ENCODE assay signal across 9 cellular contexts in genomic region chr3:42518800-42519567, GRCh38. TPM values are rescaled to one million over a fixed set of nuclear protein-coding genes. Genes with fewer than 3 reads are reported as not detected.
DNase-seq lines count a peak whose midpoint lies in the region; ATAC-seq and TF ChIP-seq lines count a peak whose summit lies in the region.
"Had no signal": no experiment of that assay in that cellular context is flagged by ENCODE, and none has a peak within 500 bp of the region (broad histone marks: within the 10 kb centered on the region; RNA-seq: fewer than 3 reads in every experiment).

No MANE protein-coding gene starts in this region.

- TF ChIP-seq CTCF in BJ (IDR thresholded peaks at IDR 0.05; ENCODE audit: insufficient read depth, low read depth, low read length) (0 out of 2 replicates have a peak, but pooled peaks have one; percentile 5), GM12874 (IDR thresholded peaks at IDR 0.05; ENCODE audit: insufficient read depth, low read depth, low read length) (peak; percentile 44; the same call in 1 of the 2 replicates), VCaP (conservative IDR thresholded peaks at IDR 0.05) (no peak), epithelial cell of proximal tubule (conservative IDR thresholded peaks at IDR 0.05; ENCODE audit: low read depth, low read length) (peak; percentile 19)

- no peaks in the 10 kb centered on the region for H3K27me3 ChIP-seq in BJ (ENCODE audit: control insufficient read depth, insufficient read depth, low read length)

- ATAC-seq in HG03342 (IDR thresholded peaks at IDR 0.05; ENCODE audit: unreplicated experiment) (no peak), esophagus mucosa (no peak)

- CTCF ChIA-PET in BJ (lab: Yijun Ruan, JAX), result interaction anchor here (1.9 kb wide), 1 partner anchor 18 kb away, joined by 6 read pairs; no protein-coding TSS in a partner anchor

- DNase-seq in BJ (ENCODE audit: low read depth) (no peak), epithelial cell of proximal tubule (ENCODE audit: low read depth) (no peak), middle frontal gyrus (ENCODE audit: extremely low spot score, low spot score) (no peak), hippocampal formation (lab: John Stamatoyannopoulos, UW) (no peak)
- DNase-seq: NCI-H226 had no signal

- POLR2A ChIA-PET in BJ (lab: Charles Lee), result no interaction called here

- H3K4me3 ChIP-seq in BJ (ENCODE audit: low read depth, low read length) (no peak overlapping the region), epithelial cell of proximal tubule (ENCODE audit: low read depth, low read length) (no peak overlapping the region)

- no peaks in the 10 kb centered on the region for H3K36me3 ChIP-seq in BJ (ENCODE audit: control insufficient read depth, insufficient read depth, low read length)

- peak overlapping the region; percentile 48; the same call in 1 of the 2 replicates for H3K27ac ChIP-seq in VCaP

RNA-seq across cellular contexts. Expression of gene VIPR1, which starts 16.5 kb away (rescaled TPM):
- not detected in 2 replicates for polyA plus RNA-seq in BJ (2011; rRNA removed)
- polyA minus RNA-seq in BJ (2011; rRNA and poly(A)+ RNA removed), result not detected in 2 replicates
- 0.43 TPM in 1 of 2 replicates, not detected in the other for total RNA-seq in epithelial cell of proximal tubule
- total RNA-seq in esophagus mucosa, result 3.9 TPM
